Comparison of ENCODE assay signal across 21 cellular contexts in genomic region chr19:9061879-9062278, GRCh38. TPM values are rescaled to one million over a fixed set of nuclear protein-coding genes. Genes with fewer than 3 reads are reported as not detected.
A peak's percentile ranks its signal among the peaks of the same experiment; 100 is the strongest.
DNase-seq lines count a peak whose midpoint lies in the region; ATAC-seq and TF ChIP-seq lines count a peak whose summit lies in the region.
"Had no signal": no experiment of that assay in that cellular context is flagged by ENCODE, and none has a peak within 500 bp of the region (broad histone marks: within the 10 kb centered on the region; RNA-seq: fewer than 3 reads in every experiment).

No MANE protein-coding gene starts in this region.

- H3K4me3 ChIP-seq in MG63 (no peak overlapping the region), Peyer's patch (no peak overlapping the region)
- H3K4me3 ChIP-seq: A549, GM23338, K562 had no signal

- H3K27me3 ChIP-seq in MG63 (no peaks in the 10 kb centered on the region), Peyer's patch (no peaks in the 10 kb centered on the region)

- CTCF ChIA-PET in activated naive CD4-positive, alpha-beta T cell treated with anti-CD3 and anti-CD28 coated beads, Interleukin-2, amount 10 ng/mL, durations not matched to agents 7 days and 5 days (lab: Charles Lee): no interaction called here

- intact Hi-C loops in Right ventricle myocardium superior (cut with DNase I): no loop called here

- H3K36me3 ChIP-seq in MG63 (no peaks in the 10 kb centered on the region), Peyer's patch (no peaks in the 10 kb centered on the region)

- H3K27ac ChIP-seq in Peyer's patch: no peak overlapping the region
- H3K27ac ChIP-seq: C4-2B had no signal

- H3K27me3 Mint-ChIP-seq in activated naive CD4-positive, alpha-beta T cell treated with anti-CD3 and anti-CD28 coated beads, Interleukin-2, amount 10 ng/mL, durations not matched to agents 7 days and 5 days: no peaks in the 10 kb centered on the region
- peaks cover 0 to 11% (median 0%) of the 10 kb centered on the region in 3 donors for H3K27me3 Mint-ChIP-seq in immature natural killer cell (ENCODE audit: low read depth in 3 of 3)
- H3K27me3 Mint-ChIP-seq: CD4-positive, alpha-beta T cell had no signal

- H3K27ac Mint-ChIP-seq in activated naive CD4-positive, alpha-beta T cell treated with anti-CD3 and anti-CD28 coated beads, Interleukin-2, amount 10 ng/mL, durations not matched to agents 7 days and 5 days: no peak overlapping the region
- H3K27ac Mint-ChIP-seq in immature natural killer cell: no peak overlapping the region
- H3K27ac Mint-ChIP-seq: CD4-positive, alpha-beta T cell; GM23338 had no signal

- H3K4me1 Mint-ChIP-seq in activated naive CD4-positive, alpha-beta T cell treated with anti-CD3 and anti-CD28 coated beads, Interleukin-2, amount 10 ng/mL, durations not matched to agents 7 days and 5 days: no peaks in the 10 kb centered on the region
- no peaks in the 10 kb centered on the region for H3K4me1 Mint-ChIP-seq in immature natural killer cell
- H3K4me1 Mint-ChIP-seq: GM23338 had no signal

- H3K36me3 Mint-ChIP-seq in activated naive CD4-positive, alpha-beta T cell treated with anti-CD3 and anti-CD28 coated beads, Interleukin-2, amount 10 ng/mL, durations not matched to agents 7 days and 5 days: no peaks in the 10 kb centered on the region
- H3K36me3 Mint-ChIP-seq in immature natural killer cell: no peaks in the 10 kb centered on the region

- no peak for TF ChIP-seq POLR2A in Peyer's patch (IDR thresholded peaks at IDR 0.05)

- no peak for ATAC-seq in Right ventricle myocardium superior (ENCODE audit: poor library complexity)
- ATAC-seq: A549, GM23338, K562 had no signal

- no peak for TF ChIP-seq CTCF in Peyer's patch (IDR thresholded peaks at IDR 0.05)

- H3K9me3 Mint-ChIP-seq in activated naive CD4-positive, alpha-beta T cell treated with anti-CD3 and anti-CD28 coated beads, Interleukin-2, amount 10 ng/mL, durations not matched to agents 7 days and 5 days: no peaks in the 10 kb centered on the region
- no peaks in the 10 kb centered on the region for H3K9me3 Mint-ChIP-seq in immature natural killer cell
- H3K9me3 Mint-ChIP-seq: CD4-positive, alpha-beta T cell had no signal

- H3K4me3 Mint-ChIP-seq in activated naive CD4-positive, alpha-beta T cell treated with anti-CD3 and anti-CD28 coated beads, Interleukin-2, amount 10 ng/mL, durations not matched to agents 7 days and 5 days: no peak overlapping the region
- no peak overlapping the region for H3K4me3 Mint-ChIP-seq in immature natural killer cell
- H3K4me3 Mint-ChIP-seq: CD4-positive, alpha-beta T cell; GM23338 had no signal

- H3K9me3 ChIP-seq in MG63: no peaks in the 10 kb centered on the region
- H3K9me3 ChIP-seq in Peyer's patch: no peaks in the 10 kb centered on the region
- H3K9me3 ChIP-seq: A549 had no signal

- H3K4me1 ChIP-seq in Peyer's patch: no peaks in the 10 kb centered on the region

- DNase-seq in Caki2 (ENCODE audit: low read depth) (peak; percentile 42), EL (peak; percentile 6), MG63 (peak; percentile 64), RPMI7951 (ENCODE audit: low read depth) (peak; percentile 31), Right ventricle myocardium superior (no peak), Peyer's patch (no peak), immature natural killer cell (no peak)
- DNase-seq in activated naive CD4-positive, alpha-beta T cell treated with anti-CD3 and anti-CD28 coated beads, Interleukin-2, amount 10 ng/mL, durations not matched to agents 7 days and 5 days: no peak
- DNase-seq: AML-193; Calu3; CD4-positive, alpha-beta T cell; DMS53; DND-41; GDM1; H7; IMR-90 had no signal

- in situ Hi-C loops in Caki2 (cut with HindIII; ENCODE audit: low pct_unique_long_range_greater_than_20kb, low sequenced_read_pairs): no loop called here

RNA-seq across cellular contexts. Expression of gene OR1M1, which starts 25.0 kb away (rescaled TPM):
- total RNA-seq in Caki2 (2014; rRNA removed; shearing (Covaris generic); ENCODE audit: low replicate concordance): not detected in 2 replicates
- not detected in 2 replicates for total RNA-seq in MG63 (2014; rRNA removed; shearing (Covaris generic); ENCODE audit: low replicate concordance)
- total RNA-seq in RPMI7951 (2014; rRNA removed; shearing (Covaris generic)): not detected in 2 replicates
- not detected for total RNA-seq in Right ventricle myocardium superior
- total RNA-seq in Peyer's patch: not detected
- not detected for polyA plus RNA-seq in immature natural killer cell
- total RNA-seq: Calu3; CD4-positive, alpha-beta T cell; GM23338; H7; IMR-90; K562 had no signal
- polyA plus RNA-seq: A549, BJ, GM23338, IMR-90, K562 had no signal

RNA-seq across cellular contexts. Expression of gene OR7G2, which starts 45.4 kb away (rescaled TPM):
- total RNA-seq in Caki2 (2014; rRNA removed; shearing (Covaris generic); ENCODE audit: low replicate concordance): not detected in 2 replicates
- total RNA-seq in MG63 (2014; rRNA removed; shearing (Covaris generic); ENCODE audit: low replicate concordance): not detected in 2 replicates
- total RNA-seq in RPMI7951 (2014; rRNA removed; shearing (Covaris generic)): not detected in 2 replicates
- total RNA-seq in Right ventricle myocardium superior (not detected), Peyer's patch (not detected)
- not detected for polyA plus RNA-seq in immature natural killer cell
- total RNA-seq: Calu3; CD4-positive, alpha-beta T cell; GM23338; H7; IMR-90; K562 had no signal
- polyA plus RNA-seq: A549, BJ, GM23338, IMR-90 had no signal

RNA-seq across cellular contexts. Expression of gene MUC16, which starts 51.7 kb away (rescaled TPM):
- total RNA-seq in Caki2 (2014; rRNA removed; shearing (Covaris generic); ENCODE audit: low replicate concordance): under 0.01 TPM in 1 of 2 replicates, not detected in the other
- total RNA-seq in MG63 (2014; rRNA removed; shearing (Covaris generic); ENCODE audit: low replicate concordance): not detected in 2 replicates
- not detected in 2 replicates for total RNA-seq in RPMI7951 (2014; rRNA removed; shearing (Covaris generic))
- not detected for total RNA-seq in Right ventricle myocardium superior
- not detected for total RNA-seq in Peyer's patch
- polyA plus RNA-seq in immature natural killer cell: not detected
- total RNA-seq: H7, IMR-90, K562 had no signal
- polyA plus RNA-seq: BJ, IMR-90, K562 had no signal

RNA-seq across cellular contexts. Expression of gene OR7G1, which starts 53.7 kb away (rescaled TPM):
- not detected in 2 replicates for total RNA-seq in Caki2 (2014; rRNA removed; shearing (Covaris generic); ENCODE audit: low replicate concordance)
- total RNA-seq in MG63 (2014; rRNA removed; shearing (Covaris generic); ENCODE audit: low replicate concordance): not detected in 2 replicates
- not detected in 2 replicates for total RNA-seq in RPMI7951 (2014; rRNA removed; shearing (Covaris generic))
- not detected for total RNA-seq in Right ventricle myocardium superior
- total RNA-seq in Peyer's patch: not detected
- polyA plus RNA-seq in immature natural killer cell: not detected
- total RNA-seq: Calu3; CD4-positive, alpha-beta T cell; GM23338; H7; IMR-90; K562 had no signal
- polyA plus RNA-seq: A549, BJ, GM23338, IMR-90, K562 had no signal

Comparison
In these comparisons a context has a peak if more than half of its experiments do, and no peak if none do; other contexts are left out.
1. DNase-seq: peak in Caki2 (single experiment), EL (single experiment), MG63 (single experiment) and RPMI7951 (single experiment); none in Right ventricle myocardium superior (single experiment), activated naive CD4-positive, alpha-beta T cell treated with anti-CD3 and anti-CD28 coated beads, Interleukin-2, amount 10 ng/mL, durations not matched to agents 7 days and 5 days (single experiment), Peyer's patch (0 of 3) and immature natural killer cell (0 of 3).